1 cellular context compared by ENCODE assay signal in genomic region chr1:205716371-205717132, GRCh38.
TF ChIP-seq lines count a peak whose summit lies in the region.

No MANE protein-coding gene starts in this region.

TF ChIP-seq in GM12878, 131 proteins besides CTCF, POLR2A, EP300 and RAD21 (continued from another document and continues in another):
- TF ChIP-seq, protein P1, sequence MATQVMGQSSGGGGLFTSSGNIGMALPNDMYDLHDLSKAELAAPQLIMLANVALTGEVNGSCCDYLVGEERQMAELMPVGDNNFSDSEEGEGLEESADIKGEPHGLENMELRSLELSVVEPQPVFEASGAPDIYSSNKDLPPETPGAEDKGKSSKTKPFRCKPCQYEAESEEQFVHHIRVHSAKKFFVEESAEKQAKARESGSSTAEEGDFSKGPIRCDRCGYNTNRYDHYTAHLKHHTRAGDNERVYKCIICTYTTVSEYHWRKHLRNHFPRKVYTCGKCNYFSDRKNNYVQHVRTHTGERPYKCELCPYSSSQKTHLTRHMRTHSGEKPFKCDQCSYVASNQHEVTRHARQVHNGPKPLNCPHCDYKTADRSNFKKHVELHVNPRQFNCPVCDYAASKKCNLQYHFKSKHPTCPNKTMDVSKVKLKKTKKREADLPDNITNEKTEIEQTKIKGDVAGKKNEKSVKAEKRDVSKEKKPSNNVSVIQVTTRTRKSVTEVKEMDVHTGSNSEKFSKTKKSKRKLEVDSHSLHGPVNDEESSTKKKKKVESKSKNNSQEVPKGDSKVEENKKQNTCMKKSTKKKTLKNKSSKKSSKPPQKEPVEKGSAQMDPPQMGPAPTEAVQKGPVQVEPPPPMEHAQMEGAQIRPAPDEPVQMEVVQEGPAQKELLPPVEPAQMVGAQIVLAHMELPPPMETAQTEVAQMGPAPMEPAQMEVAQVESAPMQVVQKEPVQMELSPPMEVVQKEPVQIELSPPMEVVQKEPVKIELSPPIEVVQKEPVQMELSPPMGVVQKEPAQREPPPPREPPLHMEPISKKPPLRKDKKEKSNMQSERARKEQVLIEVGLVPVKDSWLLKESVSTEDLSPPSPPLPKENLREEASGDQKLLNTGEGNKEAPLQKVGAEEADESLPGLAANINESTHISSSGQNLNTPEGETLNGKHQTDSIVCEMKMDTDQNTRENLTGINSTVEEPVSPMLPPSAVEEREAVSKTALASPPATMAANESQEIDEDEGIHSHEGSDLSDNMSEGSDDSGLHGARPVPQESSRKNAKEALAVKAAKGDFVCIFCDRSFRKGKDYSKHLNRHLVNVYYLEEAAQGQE (IDR thresholded peaks at IDR 0.05; ENCODE audit: low read depth, low read length), result no peak
- TF ChIP-seq, protein P2, sequence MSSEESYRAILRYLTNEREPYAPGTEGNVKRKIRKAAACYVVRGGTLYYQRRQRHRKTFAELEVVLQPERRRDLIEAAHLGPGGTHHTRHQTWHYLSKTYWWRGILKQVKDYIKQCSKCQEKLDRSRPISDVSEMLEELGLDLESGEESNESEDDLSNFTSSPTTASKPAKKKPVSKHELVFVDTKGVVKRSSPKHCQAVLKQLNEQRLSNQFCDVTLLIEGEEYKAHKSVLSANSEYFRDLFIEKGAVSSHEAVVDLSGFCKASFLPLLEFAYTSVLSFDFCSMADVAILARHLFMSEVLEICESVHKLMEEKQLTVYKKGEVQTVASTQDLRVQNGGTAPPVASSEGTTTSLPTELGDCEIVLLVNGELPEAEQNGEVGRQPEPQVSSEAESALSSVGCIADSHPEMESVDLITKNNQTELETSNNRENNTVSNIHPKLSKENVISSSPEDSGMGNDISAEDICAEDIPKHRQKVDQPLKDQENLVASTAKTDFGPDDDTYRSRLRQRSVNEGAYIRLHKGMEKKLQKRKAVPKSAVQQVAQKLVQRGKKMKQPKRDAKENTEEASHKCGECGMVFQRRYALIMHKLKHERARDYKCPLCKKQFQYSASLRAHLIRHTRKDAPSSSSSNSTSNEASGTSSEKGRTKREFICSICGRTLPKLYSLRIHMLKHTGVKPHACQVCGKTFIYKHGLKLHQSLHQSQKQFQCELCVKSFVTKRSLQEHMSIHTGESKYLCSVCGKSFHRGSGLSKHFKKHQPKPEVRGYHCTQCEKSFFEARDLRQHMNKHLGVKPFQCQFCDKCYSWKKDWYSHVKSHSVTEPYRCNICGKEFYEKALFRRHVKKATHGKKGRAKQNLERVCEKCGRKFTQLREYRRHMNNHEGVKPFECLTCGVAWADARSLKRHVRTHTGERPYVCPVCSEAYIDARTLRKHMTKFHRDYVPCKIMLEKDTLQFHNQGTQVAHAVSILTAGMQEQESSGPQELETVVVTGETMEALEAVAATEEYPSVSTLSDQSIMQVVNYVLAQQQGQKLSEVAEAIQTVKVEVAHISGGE (CRISPR knock-in tag; IDR thresholded peaks at IDR 0.05), result no peak
- no peak for TF ChIP-seq EGR1 (IDR thresholded peaks at IDR 0.05; ENCODE audit: borderline replicate concordance in 1 of 2, low read depth in 2 of 2, low read length in 2 of 2)
- no peak for TF ChIP-seq ZNF207 (IDR thresholded peaks at IDR 0.05; ENCODE audit: borderline replicate concordance)
- TF ChIP-seq, protein P3, sequence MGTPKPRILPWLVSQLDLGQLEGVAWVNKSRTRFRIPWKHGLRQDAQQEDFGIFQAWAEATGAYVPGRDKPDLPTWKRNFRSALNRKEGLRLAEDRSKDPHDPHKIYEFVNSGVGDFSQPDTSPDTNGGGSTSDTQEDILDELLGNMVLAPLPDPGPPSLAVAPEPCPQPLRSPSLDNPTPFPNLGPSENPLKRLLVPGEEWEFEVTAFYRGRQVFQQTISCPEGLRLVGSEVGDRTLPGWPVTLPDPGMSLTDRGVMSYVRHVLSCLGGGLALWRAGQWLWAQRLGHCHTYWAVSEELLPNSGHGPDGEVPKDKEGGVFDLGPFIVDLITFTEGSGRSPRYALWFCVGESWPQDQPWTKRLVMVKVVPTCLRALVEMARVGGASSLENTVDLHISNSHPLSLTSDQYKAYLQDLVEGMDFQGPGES (IDR thresholded peaks at IDR 0.05), result no peak
- no peak for TF ChIP-seq SMAD1 (IDR thresholded peaks at IDR 0.05; ENCODE audit: low read depth, partially characterized antibody)
- TF ChIP-seq SIN3A (IDR thresholded peaks at IDR 0.05; ENCODE audit: low read depth, low read length), result no peak
- peak; percentile 84 for TF ChIP-seq ATF7 (IDR thresholded peaks at IDR 0.05; ENCODE audit: low read depth)
- no peak for TF ChIP-seq BCL11A (IDR thresholded peaks at IDR 0.05; ENCODE audit: low read depth, low read length)
- no peak for TF ChIP-seq USF2 (IDR thresholded peaks at IDR 0.05; ENCODE audit: borderline replicate concordance, low read depth, low read length)
- TF ChIP-seq BCLAF1 (IDR thresholded peaks at IDR 0.05), result no peak
- no peak for TF ChIP-seq ASH2L (IDR thresholded peaks at IDR 0.05; ENCODE audit: borderline replicate concordance, low read depth)
- TF ChIP-seq TCF7 (IDR thresholded peaks at IDR 0.05; ENCODE audit: borderline replicate concordance), result no peak
- TF ChIP-seq RCOR1 (conservative IDR thresholded peaks at IDR 0.05; ENCODE audit: low read depth, low read length), result no peak
- TF ChIP-seq SREBF2 (IDR thresholded peaks at IDR 0.05; ENCODE audit: low read length), result no peak
- TF ChIP-seq PAX5 (IDR thresholded peaks at IDR 0.05; ENCODE audit: borderline replicate concordance, low read depth, low read length), result no peak
- peak; percentile 88 for TF ChIP-seq IKZF1 (conservative IDR thresholded peaks at IDR 0.05)
- no peak for TF ChIP-seq NRF1 (conservative IDR thresholded peaks at IDR 0.05; ENCODE audit: low read depth, low read length)
- TF ChIP-seq RUNX3 (IDR thresholded peaks at IDR 0.05; ENCODE audit: low read length), result no peak
- TF ChIP-seq RELA (IDR thresholded peaks at IDR 0.05; ENCODE audit: borderline replicate concordance, partially characterized antibody), result no peak
- no peak for TF ChIP-seq ZZZ3 (IDR thresholded peaks at IDR 0.05; ENCODE audit: control insufficient read depth, insufficient read length, low read depth)
- TF ChIP-seq ZBED1 (IDR thresholded peaks at IDR 0.05; ENCODE audit: borderline replicate concordance), result no peak
- no peak for TF ChIP-seq SPI1 (IDR thresholded peaks at IDR 0.05; ENCODE audit: borderline replicate concordance, insufficient read depth, low read depth, low read length)
- no peak for TF ChIP-seq IRF4 (IDR thresholded peaks at IDR 0.05; ENCODE audit: low read depth, low read length)
- TF ChIP-seq SIX5 (IDR thresholded peaks at IDR 0.05; ENCODE audit: low read depth, low read length, severe bottlenecking), result no peak
- TF ChIP-seq BMI1 (IDR thresholded peaks at IDR 0.05; ENCODE audit: borderline replicate concordance), result peak; percentile 61
- no peak for TF ChIP-seq ZNF622 (IDR thresholded peaks at IDR 0.05)
- no peak for TF ChIP-seq SUZ12 (IDR thresholded peaks at IDR 0.05; ENCODE audit: unreplicated experiment)
- TF ChIP-seq ATF2 (IDR thresholded peaks at IDR 0.05; ENCODE audit: low read length), result no peak
- TF ChIP-seq, protein P4, sequence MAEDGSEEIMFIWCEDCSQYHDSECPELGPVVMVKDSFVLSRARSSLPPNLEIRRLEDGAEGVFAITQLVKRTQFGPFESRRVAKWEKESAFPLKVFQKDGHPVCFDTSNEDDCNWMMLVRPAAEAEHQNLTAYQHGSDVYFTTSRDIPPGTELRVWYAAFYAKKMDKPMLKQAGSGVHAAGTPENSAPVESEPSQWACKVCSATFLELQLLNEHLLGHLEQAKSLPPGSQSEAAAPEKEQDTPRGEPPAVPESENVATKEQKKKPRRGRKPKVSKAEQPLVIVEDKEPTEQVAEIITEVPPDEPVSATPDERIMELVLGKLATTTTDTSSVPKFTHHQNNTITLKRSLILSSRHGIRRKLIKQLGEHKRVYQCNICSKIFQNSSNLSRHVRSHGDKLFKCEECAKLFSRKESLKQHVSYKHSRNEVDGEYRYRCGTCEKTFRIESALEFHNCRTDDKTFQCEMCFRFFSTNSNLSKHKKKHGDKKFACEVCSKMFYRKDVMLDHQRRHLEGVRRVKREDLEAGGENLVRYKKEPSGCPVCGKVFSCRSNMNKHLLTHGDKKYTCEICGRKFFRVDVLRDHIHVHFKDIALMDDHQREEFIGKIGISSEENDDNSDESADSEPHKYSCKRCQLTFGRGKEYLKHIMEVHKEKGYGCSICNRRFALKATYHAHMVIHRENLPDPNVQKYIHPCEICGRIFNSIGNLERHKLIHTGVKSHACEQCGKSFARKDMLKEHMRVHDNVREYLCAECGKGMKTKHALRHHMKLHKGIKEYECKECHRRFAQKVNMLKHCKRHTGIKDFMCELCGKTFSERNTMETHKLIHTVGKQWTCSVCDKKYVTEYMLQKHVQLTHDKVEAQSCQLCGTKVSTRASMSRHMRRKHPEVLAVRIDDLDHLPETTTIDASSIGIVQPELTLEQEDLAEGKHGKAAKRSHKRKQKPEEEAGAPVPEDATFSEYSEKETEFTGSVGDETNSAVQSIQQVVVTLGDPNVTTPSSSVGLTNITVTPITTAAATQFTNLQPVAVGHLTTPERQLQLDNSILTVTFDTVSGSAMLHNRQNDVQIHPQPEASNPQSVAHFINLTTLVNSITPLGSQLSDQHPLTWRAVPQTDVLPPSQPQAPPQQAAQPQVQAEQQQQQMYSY (CRISPR knock-in tag; IDR thresholded peaks at IDR 0.05), result no peak
- TF ChIP-seq YBX1 (IDR thresholded peaks at IDR 0.05), result no peak
- TF ChIP-seq LARP7 (IDR thresholded peaks at IDR 0.05), result no peak
- TF ChIP-seq RAD51 (IDR thresholded peaks at IDR 0.05), result 0 out of 2 replicates have a peak, but pooled peaks have one; percentile 32
- no peak for TF ChIP-seq SMC3 (IDR thresholded peaks at IDR 0.05; ENCODE audit: borderline replicate concordance, low read length)
- no peak for TF ChIP-seq MEF2A (IDR thresholded peaks at IDR 0.05; ENCODE audit: insufficient read depth, low read depth, low read length)
- TF ChIP-seq, protein P5, sequence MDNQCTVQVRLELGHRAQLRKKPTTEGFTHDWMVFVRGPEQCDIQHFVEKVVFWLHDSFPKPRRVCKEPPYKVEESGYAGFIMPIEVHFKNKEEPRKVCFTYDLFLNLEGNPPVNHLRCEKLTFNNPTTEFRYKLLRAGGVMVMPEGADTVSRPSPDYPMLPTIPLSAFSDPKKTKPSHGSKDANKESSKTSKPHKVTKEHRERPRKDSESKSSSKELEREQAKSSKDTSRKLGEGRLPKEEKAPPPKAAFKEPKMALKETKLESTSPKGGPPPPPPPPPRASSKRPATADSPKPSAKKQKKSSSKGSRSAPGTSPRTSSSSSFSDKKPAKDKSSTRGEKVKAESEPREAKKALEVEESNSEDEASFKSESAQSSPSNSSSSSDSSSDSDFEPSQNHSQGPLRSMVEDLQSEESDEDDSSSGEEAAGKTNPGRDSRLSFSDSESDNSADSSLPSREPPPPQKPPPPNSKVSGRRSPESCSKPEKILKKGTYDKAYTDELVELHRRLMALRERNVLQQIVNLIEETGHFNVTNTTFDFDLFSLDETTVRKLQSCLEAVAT (IDR thresholded peaks at IDR 0.05), result peak; percentile 67; the same call in 1 of the 2 replicates
- TF ChIP-seq STAT3 (IDR thresholded peaks at IDR 0.05; ENCODE audit: low read depth, low read length), result no peak
- no peak for TF ChIP-seq SMAD5 (IDR thresholded peaks at IDR 0.05; ENCODE audit: low read depth)
- TF ChIP-seq E4F1 (IDR thresholded peaks at IDR 0.05; ENCODE audit: borderline replicate concordance, partially characterized antibody), result no peak
- no peak for TF ChIP-seq CBX5 (IDR thresholded peaks at IDR 0.05; ENCODE audit: low read depth)
- TF ChIP-seq KAT2A (conservative IDR thresholded peaks at IDR 0.05; ENCODE audit: control insufficient read depth, low read depth, low read length), result no peak
